Comparison of ENCODE assay signal across 8 cellular contexts in the genomic region with DNA sequence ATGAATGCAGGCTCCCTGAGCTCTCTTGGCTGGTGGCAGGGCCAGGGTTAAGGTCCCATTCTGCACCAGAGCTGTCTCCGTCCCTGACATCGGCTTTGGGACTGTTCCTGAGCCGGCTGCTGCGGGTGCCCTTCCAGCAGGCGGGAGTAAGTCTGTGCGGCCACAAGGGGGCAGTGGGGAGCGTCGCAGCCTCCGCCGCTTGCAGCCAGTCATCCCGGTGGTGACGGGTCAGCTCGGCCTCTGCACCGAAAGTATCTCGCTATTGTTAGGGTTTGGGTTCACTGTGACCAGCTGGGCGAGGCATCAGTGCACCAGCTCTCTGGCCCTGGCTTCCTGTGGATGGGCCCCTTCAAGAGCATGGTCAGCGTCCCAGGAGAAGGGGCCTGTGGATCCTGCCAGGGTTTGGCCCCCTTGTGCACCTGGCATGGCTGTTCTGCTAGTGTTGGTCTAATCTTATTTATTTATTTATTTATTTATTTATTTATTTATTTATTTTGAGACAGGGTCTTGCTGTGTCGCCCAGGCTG. TPM values are rescaled to one million over a fixed set of nuclear protein-coding genes. Genes with fewer than 3 reads are reported as not detected.
A peak's percentile ranks its signal among the peaks of the same experiment; 100 is the strongest.
DNase-seq lines count a peak whose midpoint lies in the region; ATAC-seq and TF ChIP-seq lines count a peak whose summit lies in the region.

No MANE protein-coding gene starts in this region.

- TF ChIP-seq CTCF in HEK293 (tag by site-specific recombination; IDR thresholded peaks at IDR 0.05) (peak; percentile 93), epithelial cell of proximal tubule (conservative IDR thresholded peaks at IDR 0.05; ENCODE audit: low read depth, low read length) (peak; percentile 90)

- no peaks in the 10 kb centered on the region for H3K9me3 ChIP-seq in HEK293 (ENCODE audit: control insufficient read depth, insufficient read depth, low read depth, low read length)

- DNase-seq in Caki2 (ENCODE audit: low read depth) (peak; percentile 71), NOMO-1 treated with dmso at 0.1 percent for 144 hours (lab: John Stamatoyannopoulos, UW; ENCODE audit: unreplicated experiment) (peak; percentile 74), activated T-cell treated with anti-CD3 and anti-CD28 coated beads for 4 hours (peak; percentile 53), epithelial cell of proximal tubule (ENCODE audit: low read depth) (no peak), mucosa of gallbladder (ENCODE audit: low spot score) (peak; percentile 65)
- peak; percentile 45 to 48 for DNase-seq in stimulated activated CD8-positive, alpha-beta memory T cell treated with anti-CD3 and anti-CD28 coated beads, Interleukin-4, amount 100 ng/mL, for 4 hours (ENCODE audit: low read depth in 2 of 2, low spot score in 1 of 2)

- in situ Hi-C loops in Caki2 (cut with HindIII; ENCODE audit: low pct_unique_long_range_greater_than_20kb, low sequenced_read_pairs): no loop called here

- POLR2A ChIA-PET in HEK293 (lab: Yijun Ruan, JAX): interaction anchor here (0.9 to 1.6 kb wide), 3 partner anchors 15 to 39 kb away, joined by 3 to 4 read pairs (median 3); a partner anchor contains a TSS

- no peaks in the 10 kb centered on the region for H3K4me1 ChIP-seq in HEK293 (ENCODE audit: control insufficient read depth, insufficient read depth, low read length)

- no peak overlapping the region for H3K27ac ChIP-seq in HEK293 (ENCODE audit: extremely low read depth, low read depth, low read length)

- ATAC-seq in HG03460 (IDR thresholded peaks at IDR 0.05; ENCODE audit: unreplicated experiment): no peak

- H3K4me3 ChIP-seq in HEK293 (ENCODE audit: low read depth, low read length): no peak overlapping the region; the same call in 1 of the 2 replicates
- no peak overlapping the region for H3K4me3 ChIP-seq in epithelial cell of proximal tubule (ENCODE audit: low read depth, low read length)

- peaks cover 0 to 4% of the 10 kb centered on the region in 2 experiments; a peak in 2 of 3 replicates for H3K36me3 ChIP-seq in HEK293 (ENCODE audit: control insufficient read depth in 2 of 2, insufficient read depth in 1 of 2, low read length in 2 of 2)

- CTCF ChIA-PET in HEK293 (lab: Yijun Ruan, JAX): interaction anchor here (0.6 to 5.0 kb wide), 24 partner anchors 9 to 755 kb away, joined by 3 to 37 read pairs (median 4); a partner anchor contains a TSS

TF ChIP-seq in HEK293, 187 proteins besides CTCF, POLR2A, EP300 and RAD21 (continues in another document):
- peak; percentile 61; the same call in 1 of the 2 replicates for TF ChIP-seq ZNF501 (tag by site-specific recombination; IDR thresholded peaks at IDR 0.05)
- TF ChIP-seq ZNF24 (tag by site-specific recombination; IDR thresholded peaks at IDR 0.05): no peak; the same call in none of the 2 replicates
- 0 out of 2 replicates have a peak, but pooled peaks have one; percentile 10 for TF ChIP-seq OSR2 (tag by site-specific recombination; IDR thresholded peaks at IDR 0.05)
- TF ChIP-seq, protein P1, sequence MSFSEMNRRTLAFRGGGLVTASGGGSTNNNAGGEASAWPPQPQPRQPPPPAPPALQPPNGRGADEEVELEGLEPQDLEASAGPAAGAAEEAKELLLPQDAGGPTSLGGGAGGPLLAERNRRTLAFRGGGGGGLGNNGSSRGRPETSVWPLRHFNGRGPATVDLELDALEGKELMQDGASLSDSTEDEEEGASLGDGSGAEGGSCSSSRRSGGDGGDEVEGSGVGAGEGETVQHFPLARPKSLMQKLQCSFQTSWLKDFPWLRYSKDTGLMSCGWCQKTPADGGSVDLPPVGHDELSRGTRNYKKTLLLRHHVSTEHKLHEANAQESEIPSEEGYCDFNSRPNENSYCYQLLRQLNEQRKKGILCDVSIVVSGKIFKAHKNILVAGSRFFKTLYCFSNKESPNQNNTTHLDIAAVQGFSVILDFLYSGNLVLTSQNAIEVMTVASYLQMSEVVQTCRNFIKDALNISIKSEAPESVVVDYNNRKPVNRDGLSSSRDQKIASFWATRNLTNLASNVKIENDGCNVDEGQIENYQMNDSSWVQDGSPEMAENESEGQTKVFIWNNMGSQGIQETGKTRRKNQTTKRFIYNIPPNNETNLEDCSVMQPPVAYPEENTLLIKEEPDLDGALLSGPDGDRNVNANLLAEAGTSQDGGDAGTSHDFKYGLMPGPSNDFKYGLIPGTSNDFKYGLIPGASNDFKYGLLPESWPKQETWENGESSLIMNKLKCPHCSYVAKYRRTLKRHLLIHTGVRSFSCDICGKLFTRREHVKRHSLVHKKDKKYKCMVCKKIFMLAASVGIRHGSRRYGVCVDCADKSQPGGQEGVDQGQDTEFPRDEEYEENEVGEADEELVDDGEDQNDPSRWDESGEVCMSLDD (tag by site-specific recombination; IDR thresholded peaks at IDR 0.05): no peak
- TF ChIP-seq ZNF155 (tag by site-specific recombination; IDR thresholded peaks at IDR 0.05): no peak
- no peak for TF ChIP-seq MEIS1 (CRISPR knock-in tag; IDR thresholded peaks at IDR 0.05; ENCODE audit: borderline replicate concordance)
- no peak for TF ChIP-seq ZNF221 (tag by site-specific recombination; IDR thresholded peaks at IDR 0.05; ENCODE audit: borderline replicate concordance)
- TF ChIP-seq ZNF768 (tag by site-specific recombination; IDR thresholded peaks at IDR 0.05): no peak
- TF ChIP-seq ZNF391 (tag by site-specific recombination; IDR thresholded peaks at IDR 0.05; ENCODE audit: borderline replicate concordance, low read depth): no peak
- no peak for TF ChIP-seq ZNF544 (tag by site-specific recombination; IDR thresholded peaks at IDR 0.05)
- no peak for TF ChIP-seq ZNF747 (tag by site-specific recombination; IDR thresholded peaks at IDR 0.05)
- TF ChIP-seq ZNF785 (tag by site-specific recombination; IDR thresholded peaks at IDR 0.05): no peak
- TF ChIP-seq ZBTB20 (tag by site-specific recombination; IDR thresholded peaks at IDR 0.05): no peak; the same call in none of the 2 replicates
- TF ChIP-seq ZNF266 (tag by site-specific recombination; IDR thresholded peaks at IDR 0.05; ENCODE audit: low read depth): peak; percentile 66
- TF ChIP-seq, protein P2, sequence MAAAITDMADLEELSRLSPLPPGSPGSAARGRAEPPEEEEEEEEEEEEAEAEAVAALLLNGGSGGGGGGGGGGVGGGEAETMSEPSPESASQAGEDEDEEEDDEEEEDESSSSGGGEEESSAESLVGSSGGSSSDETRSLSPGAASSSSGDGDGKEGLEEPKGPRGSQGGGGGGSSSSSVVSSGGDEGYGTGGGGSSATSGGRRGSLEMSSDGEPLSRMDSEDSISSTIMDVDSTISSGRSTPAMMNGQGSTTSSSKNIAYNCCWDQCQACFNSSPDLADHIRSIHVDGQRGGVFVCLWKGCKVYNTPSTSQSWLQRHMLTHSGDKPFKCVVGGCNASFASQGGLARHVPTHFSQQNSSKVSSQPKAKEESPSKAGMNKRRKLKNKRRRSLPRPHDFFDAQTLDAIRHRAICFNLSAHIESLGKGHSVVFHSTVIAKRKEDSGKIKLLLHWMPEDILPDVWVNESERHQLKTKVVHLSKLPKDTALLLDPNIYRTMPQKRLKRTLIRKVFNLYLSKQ (tag by site-specific recombination; IDR thresholded peaks at IDR 0.05; ENCODE audit: borderline replicate concordance): no peak
- 0 out of 2 replicates have a peak, but pooled peaks have one; percentile 31 for TF ChIP-seq ZNF76 (tag by site-specific recombination; IDR thresholded peaks at IDR 0.05; ENCODE audit: borderline replicate concordance, low read depth)
- no peak for TF ChIP-seq IKZF3 (tag by site-specific recombination; IDR thresholded peaks at IDR 0.05)
- peak; percentile 63; the same call in 1 of the 2 replicates for TF ChIP-seq ZBTB17 (tag by site-specific recombination; IDR thresholded peaks at IDR 0.05)
- no peak for TF ChIP-seq ZFP3 (tag by site-specific recombination; IDR thresholded peaks at IDR 0.05; ENCODE audit: low read depth)
- TF ChIP-seq GFI1B (tag by site-specific recombination; IDR thresholded peaks at IDR 0.05): no peak
- no peak for TF ChIP-seq ZNF585B (tag by site-specific recombination; IDR thresholded peaks at IDR 0.05)
- TF ChIP-seq KLF7 (tag by site-specific recombination; IDR thresholded peaks at IDR 0.05; ENCODE audit: borderline replicate concordance): peak; percentile 47; the same call in 1 of the 2 replicates
- TF ChIP-seq ZNF510 (tag by site-specific recombination; IDR thresholded peaks at IDR 0.05; ENCODE audit: insufficient replicate concordance): no peak
- TF ChIP-seq, protein P3, sequence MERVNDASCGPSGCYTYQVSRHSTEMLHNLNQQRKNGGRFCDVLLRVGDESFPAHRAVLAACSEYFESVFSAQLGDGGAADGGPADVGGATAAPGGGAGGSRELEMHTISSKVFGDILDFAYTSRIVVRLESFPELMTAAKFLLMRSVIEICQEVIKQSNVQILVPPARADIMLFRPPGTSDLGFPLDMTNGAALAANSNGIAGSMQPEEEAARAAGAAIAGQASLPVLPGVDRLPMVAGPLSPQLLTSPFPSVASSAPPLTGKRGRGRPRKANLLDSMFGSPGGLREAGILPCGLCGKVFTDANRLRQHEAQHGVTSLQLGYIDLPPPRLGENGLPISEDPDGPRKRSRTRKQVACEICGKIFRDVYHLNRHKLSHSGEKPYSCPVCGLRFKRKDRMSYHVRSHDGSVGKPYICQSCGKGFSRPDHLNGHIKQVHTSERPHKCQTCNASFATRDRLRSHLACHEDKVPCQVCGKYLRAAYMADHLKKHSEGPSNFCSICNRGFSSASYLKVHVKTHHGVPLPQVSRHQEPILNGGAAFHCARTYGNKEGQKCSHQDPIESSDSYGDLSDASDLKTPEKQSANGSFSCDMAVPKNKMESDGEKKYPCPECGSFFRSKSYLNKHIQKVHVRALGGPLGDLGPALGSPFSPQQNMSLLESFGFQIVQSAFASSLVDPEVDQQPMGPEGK (tag by site-specific recombination; IDR thresholded peaks at IDR 0.05): peak; percentile 41
- TF ChIP-seq TRIM28 (IDR thresholded peaks at IDR 0.05; ENCODE audit: borderline replicate concordance, low read length): no peak

RNA-seq across cellular contexts. Expression of a gene that starts 15.1 kb away (rescaled TPM):
- 350 and 590 TPM in 2 replicates for total RNA-seq in Caki2 (2014; rRNA removed; shearing (Covaris generic); ENCODE audit: low replicate concordance)
- total RNA-seq in epithelial cell of proximal tubule: 400 and 402 TPM in 2 replicates
- total RNA-seq in mucosa of gallbladder: 184 TPM

RNA-seq across cellular contexts. Expression of a gene that starts 26.2 kb away (rescaled TPM):
- not detected in 2 replicates for total RNA-seq in Caki2 (2014; rRNA removed; shearing (Covaris generic); ENCODE audit: low replicate concordance)
- total RNA-seq in epithelial cell of proximal tubule (not detected in 2 replicates), mucosa of gallbladder (0.09 TPM)

RNA-seq across cellular contexts. Expression of a gene that starts 27.3 kb away (rescaled TPM):
- total RNA-seq in Caki2 (2014; rRNA removed; shearing (Covaris generic); ENCODE audit: low replicate concordance): 169 and 181 TPM in 2 replicates
- 57.7 and 95.3 TPM in 2 replicates for total RNA-seq in epithelial cell of proximal tubule
- 149 TPM for total RNA-seq in mucosa of gallbladder

RNA-seq across cellular contexts. Expression of a gene that starts 38.5 kb away (rescaled TPM):
- 160 and 173 TPM in 2 replicates for total RNA-seq in Caki2 (2014; rRNA removed; shearing (Covaris generic); ENCODE audit: low replicate concordance)
- total RNA-seq in epithelial cell of proximal tubule: 83.3 and 116 TPM in 2 replicates
- total RNA-seq in mucosa of gallbladder: 142 TPM
